In the genomic region with DNA sequence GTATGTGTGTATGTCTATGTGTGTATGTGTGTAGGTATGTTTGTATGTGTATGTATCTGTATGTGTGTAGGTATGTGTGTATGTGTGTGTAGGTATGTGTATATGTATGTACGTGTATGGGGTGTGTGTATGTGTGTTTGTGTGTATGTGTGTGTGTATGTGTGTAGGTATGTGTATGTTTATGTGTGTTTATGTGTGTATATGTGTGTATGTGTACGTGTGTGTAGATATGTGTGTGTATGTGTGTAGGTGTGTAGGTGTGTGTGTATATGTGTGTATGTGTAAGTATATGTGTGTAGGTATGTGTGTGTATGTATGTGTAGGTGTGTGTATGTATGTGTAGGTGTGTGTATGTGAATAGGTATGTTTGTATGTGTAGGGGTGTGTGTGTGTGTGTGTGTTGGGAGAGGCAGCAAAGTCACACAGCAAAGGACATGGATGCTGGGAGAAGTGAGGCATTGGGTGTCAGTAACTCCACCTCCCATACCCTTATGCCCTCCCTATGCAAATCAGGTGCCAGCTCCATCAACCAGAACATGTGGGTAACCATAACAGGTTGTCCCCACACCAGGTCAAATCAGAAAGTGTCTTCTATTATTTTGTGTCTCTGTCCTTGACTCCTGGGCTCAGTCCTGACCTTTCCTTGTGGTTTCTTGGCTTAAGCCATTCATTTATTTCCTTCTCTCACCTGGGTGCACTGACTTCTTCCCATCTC, we compare ENCODE assay signal across 19 cellular contexts. TPM values are rescaled to one million over a fixed set of nuclear protein-coding genes. Genes with fewer than 3 reads are reported as not detected.
DNase-seq lines count a peak whose midpoint lies in the region; ATAC-seq, FAIRE-seq and TF ChIP-seq lines count a peak whose summit lies in the region.
"Had no signal": no experiment of that assay in that cellular context is flagged by ENCODE, and none has a peak within 500 bp of the region (broad histone marks: within the 10 kb centered on the region; RNA-seq: fewer than 3 reads in every experiment).

No MANE protein-coding gene starts in this region.

- H3K27ac Mint-ChIP-seq in activated naive CD4-positive, alpha-beta T cell treated with anti-CD3 and anti-CD28 coated beads, Interleukin-2, amount 50 U/mL, for 72 hours: peak overlapping the region; percentile 35 to 65
- H3K27ac Mint-ChIP-seq: endodermal cell had no signal

- H3K9ac ChIP-seq in GM12878 (ENCODE audit: control insufficient read depth, insufficient read depth, low read length): no peak overlapping the region

- TF ChIP-seq EP300 in GM12878 (IDR thresholded peaks at IDR 0.05; ENCODE audit: borderline replicate concordance in 1 of 2, control insufficient read depth in 1 of 2, low read depth in 2 of 2, low read length in 2 of 2): no peak

- H3K27me3 ChIP-seq in GM12878 (replicated peaks in 1 of 2; ENCODE audit: control insufficient read depth in 2 of 2, insufficient read depth in 2 of 2, low read length in 1 of 2): no peaks in the 10 kb centered on the region
- peaks cover 8% of the 10 kb centered on the region; the same call in 1 of the 2 replicates for H3K27me3 ChIP-seq in SJCRH30
- H3K27me3 ChIP-seq: hepatocyte had no signal

- H3K9me3 ChIP-seq in GM12878 (replicated peaks; ENCODE audit: control insufficient read depth, insufficient read depth, low read length): no peaks in the 10 kb centered on the region
- H3K9me3 ChIP-seq in SJCRH30 (replicated peaks): no peaks in the 10 kb centered on the region

- in situ Hi-C loops in GM12878 (cut with MboI): no loop called here

- H3K27ac ChIP-seq in GM12878 (ENCODE audit: control insufficient read depth, insufficient read depth): no peak overlapping the region
- H3K27ac ChIP-seq in SJCRH30: no peak overlapping the region
- H3K27ac ChIP-seq: cardiac muscle cell, hepatocyte, SK-N-MC had no signal

- SMC1A ChIA-PET in GM12878 (lab: Charles Lee; ENCODE audit: uncharacterized antibody, unreplicated experiment): interaction anchor here (1.2 kb wide), 1 partner anchor 32 kb away, joined by 3 read pairs; no protein-coding TSS in a partner anchor

- no peak for TF ChIP-seq RAD21 in GM12878 (IDR thresholded peaks at IDR 0.05; ENCODE audit: insufficient read depth, low read depth, low read length)

- CTCF ChIA-PET in GM12878 (lab: Yijun Ruan, JAX): interaction anchor here (1.2 to 1.8 kb wide), 3 partner anchors 12 to 40 kb away, joined by 3 to 7 read pairs (median 3); no protein-coding TSS in a partner anchor

- WGBS in GM12878 (ENCODE audit: insufficient coverage, insufficient replicate concordance, low lambda C conversion rate, missing lambda C conversion rate): 91% methylated on average over 2 of the region's 2 CpGs

- no peak overlapping the region for H2AFZ ChIP-seq in GM12878 (ENCODE audit: control insufficient read depth, low read depth, low read length)
- H2AFZ ChIP-seq: hepatocyte had no signal

- peaks cover 24% of the 10 kb centered on the region for H3K4me1 ChIP-seq in GM12878 (ENCODE audit: control insufficient read depth, insufficient read depth, low read length)
- no peaks in the 10 kb centered on the region for H3K4me1 ChIP-seq in SJCRH30

- peaks cover 84% of the 10 kb centered on the region for H3K79me2 ChIP-seq in GM12878 (ENCODE audit: control insufficient read depth, insufficient read depth, low read length)
- H3K79me2 ChIP-seq: hepatocyte had no signal

- FAIRE-seq in GM12878 (lab: Jason Lieb, UNC): peak; percentile 80
- peak; percentile 92 for FAIRE-seq in urothelium cell line (lab: Jason Lieb, UNC)
- FAIRE-seq: kidney had no signal

- no peak for TF ChIP-seq CTCF in GM12878 (IDR thresholded peaks at IDR 0.05 in 2 of 3, conservative IDR thresholded peaks at IDR 0.05 in 1 of 3; ENCODE audit: control insufficient read depth in 2 of 3, extremely low read depth in 1 of 3, insufficient read depth in 1 of 3, low read depth in 3 of 3, low read length in 3 of 3)

- H4K20me1 ChIP-seq in GM12878 (ENCODE audit: control insufficient read depth, insufficient read depth): peaks cover 11% of the 10 kb centered on the region

- POLR2A ChIA-PET in GM12878 (lab: Charles Lee): interaction anchor here (1.0 kb wide), 1 partner anchor 37 kb away, joined by 7 read pairs; no protein-coding TSS in a partner anchor

- peaks cover 42 to 52% of the 10 kb centered on the region in 2 donors for H3K36me3 Mint-ChIP-seq in activated naive CD4-positive, alpha-beta T cell treated with anti-CD3 and anti-CD28 coated beads, Interleukin-2, amount 50 U/mL, for 72 hours

- peak overlapping the region; percentile 49; the same call in 1 of the 2 replicates for H3K4me2 ChIP-seq in GM12878 (ENCODE audit: control insufficient read depth, insufficient read depth)
- H3K4me2 ChIP-seq: hepatocyte had no signal

- BruUV-seq in GM12878 (replicated peaks; lab: Mats Ljungman, UMichigan): TSS peak; percentile 45

- TF ChIP-seq POLR2A in GM12878 (IDR thresholded peaks at IDR 0.05; ENCODE audit: low read depth, low read length): no peak

- no peak for ATAC-seq in activated naive CD4-positive, alpha-beta T cell treated with anti-CD3 and anti-CD28 coated beads, Interleukin-2, amount 50 U/mL, for 72 hours
- no peak for ATAC-seq in GM12878

- intact Hi-C loops in GM12878 (cut with micrococcal nuclease; ENCODE audit: unreplicated experiment): no loop called here

- RAD21 ChIA-PET in GM12878 (lab: Charles Lee; ENCODE audit: unreplicated experiment): no interaction called here

- H3K4me3 ChIP-seq in GM12878 (no peak overlapping the region), SJCRH30 (no peak overlapping the region)
- H3K4me3 ChIP-seq: cardiac muscle cell, hepatocyte, SK-N-MC had no signal

- H3K36me3 ChIP-seq in GM12878 (ENCODE audit: control insufficient read depth in 2 of 2, insufficient read depth in 2 of 2, low read length in 1 of 2) (peaks cover 6 to 13% of the 10 kb centered on the region in 2 experiments), SJCRH30 (no peaks in the 10 kb centered on the region)
- H3K36me3 ChIP-seq: cardiac muscle cell had no signal

- no peaks in the 10 kb centered on the region for H3K9me3 Mint-ChIP-seq in activated naive CD4-positive, alpha-beta T cell treated with anti-CD3 and anti-CD28 coated beads, Interleukin-2, amount 50 U/mL, for 72 hours
- H3K9me3 Mint-ChIP-seq: endodermal cell, neural crest cell had no signal

- DNase-seq in activated naive CD4-positive, alpha-beta T cell treated with anti-CD3 and anti-CD28 coated beads, Interleukin-2, amount 50 U/mL, for 72 hours (ENCODE audit: low spot score in 2 of 2): no peak
- DNase-seq in activated naive CD4-positive, alpha-beta T cell treated with anti-CD3 and anti-CD28 coated beads, Interleukin-2, amount 50 U/mL, for 16 hours: no peak
- peak; percentile 50 for DNase-seq in NAMALWA (ENCODE audit: low spot score)
- no peak for DNase-seq in GM12878 (ENCODE audit: low read depth, low spot score)
- DNase-seq in urothelium cell line (ENCODE audit: low spot score): no peak
- DNase-seq in Kasumi-1 (lab: John Stamatoyannopoulos, UW): no peak
- no peak for DNase-seq in SJCRH30
- no peak for DNase-seq in AG20443 (ENCODE audit: low spot score)
- DNase-seq: DMS 273 treated with DMSO at 0.1 percent for 48 hours, endodermal cell, H7, kidney, mesenchymal stem cell, MM.1S, NCI-H1930 had no signal

RNA-seq across cellular contexts. Expression of a gene that starts 15.0 kb away (rescaled TPM):
- 100 to 1,000 TPM; 214 to 334 TPM for total RNA-seq in activated naive CD4-positive, alpha-beta T cell treated with anti-CD3 and anti-CD28 coated beads, Interleukin-2, amount 50 U/mL, for 72 hours
- 140 and 169 TPM in 2 replicates for total RNA-seq in GM12878 (2013; cell fraction: nucleolus; rRNA removed)
- 46.6 and 55.6 TPM in 2 replicates for total RNA-seq in GM12878 (2014; rRNA removed)
- 34.8 and 36.9 TPM in 2 replicates for total RNA-seq in GM12878 (2014; rRNA removed; fragmentation: Illumina TruSeq; extraction: Trizol)
- 118 and 123 TPM in 2 replicates for total RNA-seq in GM12878 (2021)
- polyA plus RNA-seq in GM12878 (2011; ENCODE audit: low read depth): 19.6 TPM
- 59.0 and 117 TPM in 2 replicates for polyA plus RNA-seq in GM12878 (2011; rRNA removed)
- polyA plus RNA-seq in GM12878 (2011; cell fraction: cytosol; rRNA removed): 99.8 and 112 TPM in 2 replicates
- polyA plus RNA-seq in GM12878 (2011; cell fraction: nucleus; rRNA removed): 639 and 737 TPM in 2 replicates
- 60.1 and 83.6 TPM in 2 replicates for polyA plus RNA-seq in GM12878 (2012)
- 23.7 and 57.4 TPM in 2 replicates for polyA plus RNA-seq in GM12878 (2014; fragmentation: Illumina TruSeq; extraction: Trizol)
- polyA plus RNA-seq in GM12878 (2014; fragmentation: Nextera tagmentation; extraction: Ambion mirVana): 1 to 10 TPM; 2.9 to 4.7 TPM
- polyA plus RNA-seq in GM12878 (2014; rRNA removed): 98.9 and 115 TPM in 2 replicates
- polyA plus RNA-seq in GM12878 (2016; fragmentation: Nextera tagmentation; extraction: Ambion mirVana): 10 to 100 TPM; 67.5 to 73.2 TPM
- 64.4 and 91.4 TPM in 2 replicates for polyA minus RNA-seq in GM12878 (2011; rRNA and poly(A)+ RNA removed)
- 39.9 and 41.6 TPM in 2 replicates for polyA minus RNA-seq in GM12878 (2011; cell fraction: cytosol; rRNA and poly(A)+ RNA removed)
- 90.3 and 105 TPM in 2 replicates for polyA minus RNA-seq in GM12878 (2011; cell fraction: nucleus; rRNA and poly(A)+ RNA removed)
- total RNA-seq in SJCRH30 (2014; rRNA removed; shearing (Covaris generic)): 0.56 and 0.77 TPM in 2 replicates

RNA-seq across cellular contexts. Expression of a gene that starts 38.5 kb away (rescaled TPM):
- total RNA-seq in activated naive CD4-positive, alpha-beta T cell treated with anti-CD3 and anti-CD28 coated beads, Interleukin-2, amount 50 U/mL, for 72 hours: 10 to 100 TPM in 1 of 2 donors, 1 to 10 TPM in 1; 10.0 to 22.5 TPM
- total RNA-seq in GM12878 (2013; cell fraction: nucleolus; rRNA removed): 33.2 and 39.6 TPM in 2 replicates
- total RNA-seq in GM12878 (2014; rRNA removed) (3.2 and 3.8 TPM in 2 replicates), GM12878 (2014; rRNA removed; fragmentation: Illumina TruSeq; extraction: Trizol) (2.1 TPM in 2 replicates), GM12878 (2021) (8.3 and 10.5 TPM in 2 replicates)
- polyA plus RNA-seq in GM12878 (2011; ENCODE audit: low read depth): 1.9 TPM
- polyA plus RNA-seq in GM12878 (2011; rRNA removed) (1.6 and 2.9 TPM in 2 replicates), GM12878 (2014; fragmentation: Illumina TruSeq; extraction: Trizol) (1.4 and 2.6 TPM in 2 replicates), GM12878 (2014; fragmentation: Nextera tagmentation; extraction: Ambion mirVana) (under 1 TPM; 0.16 to 0.66 TPM), GM12878 (2014; rRNA removed) (5.3 and 6.8 TPM in 2 replicates), GM12878 (2016; fragmentation: Nextera tagmentation; extraction: Ambion mirVana) (1 to 10 TPM; 3.3 TPM)
- polyA plus RNA-seq in GM12878 (2011; cell fraction: cytosol; rRNA removed): 3.3 and 4.8 TPM in 2 replicates
- 41.4 and 46.9 TPM in 2 replicates for polyA plus RNA-seq in GM12878 (2011; cell fraction: nucleus; rRNA removed)
- 4.5 and 4.6 TPM in 2 replicates for polyA plus RNA-seq in GM12878 (2012)
- 5.6 and 11.7 TPM in 2 replicates for polyA minus RNA-seq in GM12878 (2011; rRNA and poly(A)+ RNA removed)
- polyA minus RNA-seq in GM12878 (2011; cell fraction: cytosol; rRNA and poly(A)+ RNA removed): 3.8 and 4.0 TPM in 2 replicates
- polyA minus RNA-seq in GM12878 (2011; cell fraction: nucleus; rRNA and poly(A)+ RNA removed): 11.2 and 18.5 TPM in 2 replicates
- 6.4 and 7.3 TPM in 2 replicates for total RNA-seq in SJCRH30 (2014; rRNA removed; shearing (Covaris generic))

Comparison
In these comparisons a context has a peak if more than half of its experiments do, and no peak if none do; other contexts are left out.
1. RNA of a gene that starts 15.0 kb away (total RNA-seq): 214 to 334 TPM in activated naive CD4-positive, alpha-beta T cell treated with anti-CD3 and anti-CD28 coated beads, Interleukin-2, amount 50 U/mL, for 72 hours and 34.8 to 169 TPM in GM12878; 0.56 to 0.77 TPM in SJCRH30; every median in the first group is over 10 times any median in the second.